13 cellular contexts compared by ENCODE assay signal in genomic region chr14:59585891-59586554, GRCh38. TPM values are rescaled to one million over a fixed set of nuclear protein-coding genes. Genes with fewer than 3 reads are reported as not detected.
DNase-seq lines count a peak whose midpoint lies in the region; ATAC-seq, FAIRE-seq and TF ChIP-seq lines count a peak whose summit lies in the region.
"Had no signal": no experiment of that assay in that cellular context is flagged by ENCODE, and none has a peak within 500 bp of the region (broad histone marks: within the 10 kb centered on the region; RNA-seq: fewer than 3 reads in every experiment).

No MANE protein-coding gene starts in this region.

- no peak overlapping the region for H3K4me3 ChIP-seq in adipocyte (ENCODE audit: low read length)
- H3K4me3 ChIP-seq in neuronal stem cell (ENCODE audit: low read length in 2 of 2) = no peak overlapping the region
- H3K4me3 ChIP-seq in colonic mucosa = no peak overlapping the region

- H2BK120ac ChIP-seq in neuronal stem cell (ENCODE audit: low read depth, low read length) = no peak overlapping the region

- H3K36me3 ChIP-seq in adipocyte (ENCODE audit: control insufficient read depth, insufficient read depth, low read length, severe bottlenecking) (no peaks in the 10 kb centered on the region), neuronal stem cell (replicated peaks in 1 of 2; ENCODE audit: control insufficient read depth in 2 of 2, insufficient read depth in 2 of 2, low read length in 2 of 2) (no peaks in the 10 kb centered on the region), colonic mucosa (no peaks in the 10 kb centered on the region)

- H3K27me3 ChIP-seq in adipocyte (replicated peaks; ENCODE audit: control insufficient read depth, insufficient read depth, low read length) = no peaks in the 10 kb centered on the region
- H3K27me3 ChIP-seq in neuronal stem cell (ENCODE audit: control insufficient read depth in 3 of 3, insufficient read depth in 3 of 3, low read depth in 1 of 3, low read length in 3 of 3) = no peaks in the 10 kb centered on the region
- no peaks in the 10 kb centered on the region for H3K27me3 ChIP-seq in colonic mucosa

- no peak overlapping the region for H3K4me2 ChIP-seq in neuronal stem cell (ENCODE audit: insufficient read depth, low read length, poor library complexity, severe bottlenecking)

- H3K9me3 ChIP-seq in adipocyte (ENCODE audit: control insufficient read depth, low read length) = no peaks in the 10 kb centered on the region
- no peaks in the 10 kb centered on the region for H3K9me3 ChIP-seq in neuronal stem cell (replicated peaks in 1 of 2; ENCODE audit: control insufficient read depth in 2 of 2, insufficient read depth in 1 of 2, low read depth in 1 of 2, low read length in 2 of 2)
- H3K9me3 ChIP-seq in colonic mucosa = no peaks in the 10 kb centered on the region

- H3K27ac ChIP-seq in neuronal stem cell (replicated peaks; ENCODE audit: low read length) (peak overlapping the region; percentile 30), colonic mucosa (no peak overlapping the region)

- no peak overlapping the region for H2BK5ac ChIP-seq in neuronal stem cell (ENCODE audit: low read length)

- no peak for TF ChIP-seq CTCF in D721Med (IDR thresholded peaks at IDR 0.05; ENCODE audit: insufficient read depth, missing control alignments)
- TF ChIP-seq CTCF in colonic mucosa (IDR thresholded peaks at IDR 0.05) = no peak

- intact Hi-C loops in colonic mucosa (cut with DNase I) = no loop called here

- no peak overlapping the region for H2AFZ ChIP-seq in neuronal stem cell (ENCODE audit: low read length)

- DNase-seq in D721Med (ENCODE audit: insufficient read length, low spot score) = no peak
- peak; percentile 82 for DNase-seq in M059J (ENCODE audit: low read depth)
- peak; percentile 75 for DNase-seq in adipocyte (ENCODE audit: low read depth)
- no peak for DNase-seq in neuronal stem cell (ENCODE audit: low spot score)
- no peak for DNase-seq in colonic mucosa
- DNase-seq in D341Med (ENCODE audit: low spot score) = no peak
- DNase-seq: foreskin melanocyte; NCI-H446 treated with DMSO at 0.1 percent for 48 hours; small intestine; stimulated activated naive CD4-positive, alpha-beta T cell had no signal

- H3K9ac ChIP-seq in adipocyte (ENCODE audit: low read length) (no peak overlapping the region), neuronal stem cell (ENCODE audit: low read depth, low read length, poor library complexity) (no peak overlapping the region), colonic mucosa (ENCODE audit: low read depth in 2 of 2, low read length in 2 of 2) (no peak overlapping the region)

- H3K79me1 ChIP-seq in neuronal stem cell (ENCODE audit: low read depth, low read length) = no peaks in the 10 kb centered on the region

- no peak for ATAC-seq in GM18519 (IDR thresholded peaks at IDR 0.05; ENCODE audit: low FRiP score, unreplicated experiment)
- ATAC-seq: HepG2 had no signal

- no peak overlapping the region for H3K4ac ChIP-seq in neuronal stem cell (ENCODE audit: low read length)

- peak; percentile 67 for FAIRE-seq in D721Med (lab: Jason Lieb, UNC)
- FAIRE-seq: HepG2, small intestine had no signal

- H2BK12ac ChIP-seq in neuronal stem cell (ENCODE audit: low read length) = no peak overlapping the region

- no peaks in the 10 kb centered on the region for H3K4me1 ChIP-seq in adipocyte (ENCODE audit: control insufficient read depth, insufficient read depth, low read length)
- peaks cover 0 to 12% of the 10 kb centered on the region in 2 donors for H3K4me1 ChIP-seq in neuronal stem cell (ENCODE audit: control insufficient read depth in 2 of 2, insufficient read depth in 1 of 2, low read depth in 1 of 2, low read length in 2 of 2)
- no peaks in the 10 kb centered on the region for H3K4me1 ChIP-seq in colonic mucosa

- no peak overlapping the region for H3K14ac ChIP-seq in neuronal stem cell (ENCODE audit: low read length)

- no peak overlapping the region for H3K23ac ChIP-seq in neuronal stem cell (ENCODE audit: low read depth, low read length, poor library complexity)

- no peak overlapping the region for H4K8ac ChIP-seq in neuronal stem cell (ENCODE audit: low read depth, low read length)

- no peak overlapping the region for H2AK5ac ChIP-seq in neuronal stem cell (ENCODE audit: low read depth, low read length)

- no peak overlapping the region for H4K91ac ChIP-seq in neuronal stem cell (ENCODE audit: low read depth, low read length, poor library complexity)

- H3K18ac ChIP-seq in neuronal stem cell (ENCODE audit: low read length) = no peak overlapping the region

- H2BK15ac ChIP-seq in neuronal stem cell (ENCODE audit: low read length) = no peak overlapping the region

- WGBS in neuronal stem cell (ENCODE audit: extremely low coverage in 2 of 2, insufficient read length in 2 of 2, insufficient replicate concordance in 1 of 2), 2 donors = no CpG with 5 or more reads among the region's 10 CpGs

RNA-seq across cellular contexts. Expression of gene CCDC175, which starts 9.4 kb away (rescaled TPM):
- not detected in 2 replicates for total RNA-seq in M059J (2014; rRNA removed; shearing (Covaris generic))
- polyA plus RNA-seq in neuronal stem cell (2013, experiment 1 of 2) = 0.81 TPM
- polyA plus RNA-seq in neuronal stem cell (2013, experiment 2 of 2) = 0.43 TPM
- under 1 TPM; 0.27 to 0.32 TPM for total RNA-seq in colonic mucosa
- total RNA-seq: HepG2, lower leg skin had no signal
- polyA plus RNA-seq: HepG2, small intestine had no signal

Comparison
In these comparisons a context has a peak if more than half of its experiments do, and no peak if none do; other contexts are left out.
1. DNase-seq: peak in M059J (single experiment) and adipocyte (single experiment); none in D721Med (single experiment), neuronal stem cell (single experiment), colonic mucosa (single experiment) and D341Med (single experiment).